6 cellular contexts compared by ENCODE assay signal in genomic region chr2:71530987-71531332, GRCh38.
"Had no signal": no experiment of that assay in that cellular context is flagged by ENCODE, and none has a peak within 500 bp of the region (broad histone marks: within the 10 kb centered on the region; RNA-seq: fewer than 3 reads in every experiment).

No MANE protein-coding gene starts in this region.

- H3K4me3 ChIP-seq: ascending aorta, gastroesophageal sphincter had no signal

- ATAC-seq: gastroesophageal sphincter; stimulated activated memory B cell treated with anti-CD40 and anti-IgM and Interleukin-4, amounts not matched to agents 10 μg/mL and 1 μg/mL and 100 μg/mL, for 72 hours had no signal

- H3K27me3 ChIP-seq: ascending aorta, gastroesophageal sphincter had no signal

- DNase-seq: activated CD4-positive, alpha-beta T cell treated with anti-CD3 and anti-CD28 coated beads for 4 hours; activated CD8-positive, alpha-beta memory T cell treated with anti-CD3 and anti-CD28 coated beads for 24 hours had no signal

- FAIRE-seq: islet of Langerhans had no signal

- H3K4me1 ChIP-seq: ascending aorta, gastroesophageal sphincter had no signal

- H3K36me3 ChIP-seq: ascending aorta had no signal

- H3K27ac ChIP-seq: ascending aorta, gastroesophageal sphincter had no signal

- H3K9me3 ChIP-seq: ascending aorta, gastroesophageal sphincter had no signal
